Comparison of ENCODE assay signal across 8 cellular contexts in genomic region chr1:2049517-2050481, GRCh38. TPM values are rescaled to one million over a fixed set of nuclear protein-coding genes. Genes with fewer than 3 reads are reported as not detected.
DNase-seq lines count a peak whose midpoint lies in the region; ATAC-seq, FAIRE-seq and TF ChIP-seq lines count a peak whose summit lies in the region.

TSS of gene PRKCZ (plus strand) at chr1:2050411. CDS start at chr1:2050631, 220 bp downstream.

- H3K4me3 ChIP-seq in HUES6 (ENCODE audit: low read depth, low read length) = peak within 1 kb of the TSS; percentile 85
- peak within 1 kb of the TSS; percentile 72 for H3K4me3 ChIP-seq in SK-N-MC
- peak within 1 kb of the TSS; percentile 74 for H3K4me3 ChIP-seq in right cardiac atrium (ENCODE audit: low read length)
- H3K4me3 ChIP-seq in gastrocnemius medialis = peak within 1 kb of the TSS; percentile 20 to 46 (median 30)

- WGBS in right cardiac atrium = 4% methylated on average over 96 of the region's 98 CpGs

- no peaks in the 10 kb centered on the region for H3K36me3 ChIP-seq in HUES6 (ENCODE audit: control insufficient read depth, insufficient read depth, low read length)
- no peaks in the 10 kb centered on the region for H3K36me3 ChIP-seq in SK-N-MC (ENCODE audit: insufficient read depth, low read length)
- H3K36me3 ChIP-seq in gastrocnemius medialis = no peaks in the 10 kb centered on the region

- H3K27ac ChIP-seq in HUES6 (ENCODE audit: low read depth, low read length) (peak within 1 kb of the TSS; percentile 63; the same call in 1 of the 2 replicates), SK-N-MC (no peak within 1 kb of the TSS), right cardiac atrium (ENCODE audit: low read length) (peak within 1 kb of the TSS; percentile 2), gastrocnemius medialis (no peak within 1 kb of the TSS)

- TF ChIP-seq CTCF in gastrocnemius medialis (IDR thresholded peaks at IDR 0.05 in 4 of 5, conservative IDR thresholded peaks at IDR 0.05 in 1 of 5) = no peak

- H3K9ac ChIP-seq in HUES6 (ENCODE audit: low read length) (peak within 1 kb of the TSS; percentile 80), SK-N-MC (ENCODE audit: insufficient read length) (no peak within 1 kb of the TSS)

- H3K4me1 ChIP-seq in HUES6 (ENCODE audit: control insufficient read depth, insufficient read depth, low read length) = peaks cover 38% of the 10 kb centered on the region
- no peaks in the 10 kb centered on the region for H3K4me1 ChIP-seq in right cardiac atrium (ENCODE audit: control insufficient read depth, insufficient read depth, low read length)
- peaks cover 5% of the 10 kb centered on the region in 2 donors for H3K4me1 ChIP-seq in gastrocnemius medialis

- in situ Hi-C loops in gastrocnemius medialis (cut with MboI; ENCODE audit: low sequenced_read_pairs in 4 of 4) = loop anchor here in 1 of 4 donors (10.0 kb wide), 1 partner anchor 105 kb away; no protein-coding TSS in a partner anchor

- intact Hi-C loops in right cardiac atrium (cut with DNase I) = loop anchor here in 3 of 4 donors (5.0 kb wide), 4 partner anchors 87 to 107 kb away; no protein-coding TSS in a partner anchor
- intact Hi-C loops in gastrocnemius medialis (cut with DNase I; ENCODE audit: low total_unique reads) = no loop called here

- peaks cover 57% of the 10 kb centered on the region for H3K27me3 ChIP-seq in HUES6 (ENCODE audit: control insufficient read depth, insufficient read depth, low read length)
- H3K27me3 ChIP-seq in right cardiac atrium (ENCODE audit: control insufficient read depth, insufficient read depth) = no peaks in the 10 kb centered on the region
- H3K27me3 ChIP-seq in gastrocnemius medialis = peaks cover 44 to 46% (median 46%) of the 10 kb centered on the region in 3 donors

- TF ChIP-seq POLR2A in gastrocnemius medialis (IDR thresholded peaks at IDR 0.05) = no peak
- no peak for TF ChIP-seq POLR2A in H54 (IDR thresholded peaks at IDR 0.05; ENCODE audit: low read depth, low read length)

- peak within 1 kb of the TSS; percentile 33 to 65 for H3K27ac Mint-ChIP-seq in activated naive CD4-positive, alpha-beta T cell treated with anti-CD3 and anti-CD28 coated beads, Interleukin-2, amount 50 U/mL, for 72 hours

- no peaks in the 10 kb centered on the region for H3K9me3 Mint-ChIP-seq in activated naive CD4-positive, alpha-beta T cell treated with anti-CD3 and anti-CD28 coated beads, Interleukin-2, amount 50 U/mL, for 72 hours

- no peaks in the 10 kb centered on the region for H3K36me3 Mint-ChIP-seq in activated naive CD4-positive, alpha-beta T cell treated with anti-CD3 and anti-CD28 coated beads, Interleukin-2, amount 50 U/mL, for 72 hours

- no peak for FAIRE-seq in H54 (lab: Jason Lieb, UNC)

- ATAC-seq in GM18502 (IDR thresholded peaks at IDR 0.05; ENCODE audit: poor library complexity, unreplicated experiment) (peak; percentile 82), right cardiac atrium (peak; percentile 75 to 79), gastrocnemius medialis (no peak), GM19397 (IDR thresholded peaks at IDR 0.05; ENCODE audit: unreplicated experiment) (no peak)
- ATAC-seq in activated naive CD4-positive, alpha-beta T cell treated with anti-CD3 and anti-CD28 coated beads, Interleukin-2, amount 50 U/mL, for 72 hours = peak; percentile 94

- no peak for DNase-seq in SK-N-MC (ENCODE audit: low read depth, low spot score)
- DNase-seq in activated naive CD4-positive, alpha-beta T cell treated with anti-CD3 and anti-CD28 coated beads, Interleukin-2, amount 50 U/mL, for 72 hours (ENCODE audit: low spot score in 2 of 2) = peak; percentile 94 to 96
- peak; percentile 77 to 92 (median 91) for DNase-seq in right cardiac atrium
- peak in 1 of 2 donors; percentile 24 for DNase-seq in gastrocnemius medialis
- no peak for DNase-seq in H54 (ENCODE audit: insufficient read length, low spot score)

- H3K9me3 ChIP-seq in HUES6 (ENCODE audit: control insufficient read depth, insufficient read depth, low read depth, low read length) (no peaks in the 10 kb centered on the region), SK-N-MC (ENCODE audit: low read depth, low read length) (no peaks in the 10 kb centered on the region), right cardiac atrium (ENCODE audit: control insufficient read depth, low read length) (no peaks in the 10 kb centered on the region), gastrocnemius medialis (no peaks in the 10 kb centered on the region)

RNA-seq across cellular contexts. Expression of gene PRKCZ, which starts in this region (rescaled TPM):
- 10 to 100 TPM; 11.8 to 22.4 TPM for total RNA-seq in activated naive CD4-positive, alpha-beta T cell treated with anti-CD3 and anti-CD28 coated beads, Interleukin-2, amount 50 U/mL, for 72 hours
- total RNA-seq in right cardiac atrium (10 to 100 TPM; 15.1 to 28.1 (median 22.3) TPM), gastrocnemius medialis (under 1 TPM in 2 of 4 donors, not detected in 2; 0.16 to 0.87 TPM)
- 21.2 TPM for polyA plus RNA-seq in right cardiac atrium

Comparison
In these comparisons a context has a peak if more than half of its experiments do, and no peak if none do; other contexts are left out.
1. RNA of gene PRKCZ (total RNA-seq): 15.1 to 28.1 TPM in right cardiac atrium and 11.8 to 22.4 TPM in activated naive CD4-positive, alpha-beta T cell treated with anti-CD3 and anti-CD28 coated beads, Interleukin-2, amount 50 U/mL, for 72 hours; 0.16 to 0.87 TPM in gastrocnemius medialis; every median in the first group is over 4 times any median in the second.
2. ATAC-seq: peak in GM18502 (single experiment), activated naive CD4-positive, alpha-beta T cell treated with anti-CD3 and anti-CD28 coated beads, Interleukin-2, amount 50 U/mL, for 72 hours (2 of 2) and right cardiac atrium (2 of 2); none in gastrocnemius medialis (0 of 2) and GM19397 (single experiment).
3. H3K27ac ChIP-seq: peak in HUES6 (single experiment) and right cardiac atrium (single experiment); none in SK-N-MC (single experiment) and gastrocnemius medialis (0 of 4).
4. H3K4me3 ChIP-seq: peak in every context shown above with its lines; median percentile 85 in HUES6; 74 in right cardiac atrium; 72 in SK-N-MC; 30 in gastrocnemius medialis.
5. DNase-seq: peak in activated naive CD4-positive, alpha-beta T cell treated with anti-CD3 and anti-CD28 coated beads, Interleukin-2, amount 50 U/mL, for 72 hours (2 of 2) and right cardiac atrium (3 of 3); none in SK-N-MC (single experiment) and H54 (single experiment).